ENCODE assay signal across 18 cellular contexts in the genomic region with DNA sequence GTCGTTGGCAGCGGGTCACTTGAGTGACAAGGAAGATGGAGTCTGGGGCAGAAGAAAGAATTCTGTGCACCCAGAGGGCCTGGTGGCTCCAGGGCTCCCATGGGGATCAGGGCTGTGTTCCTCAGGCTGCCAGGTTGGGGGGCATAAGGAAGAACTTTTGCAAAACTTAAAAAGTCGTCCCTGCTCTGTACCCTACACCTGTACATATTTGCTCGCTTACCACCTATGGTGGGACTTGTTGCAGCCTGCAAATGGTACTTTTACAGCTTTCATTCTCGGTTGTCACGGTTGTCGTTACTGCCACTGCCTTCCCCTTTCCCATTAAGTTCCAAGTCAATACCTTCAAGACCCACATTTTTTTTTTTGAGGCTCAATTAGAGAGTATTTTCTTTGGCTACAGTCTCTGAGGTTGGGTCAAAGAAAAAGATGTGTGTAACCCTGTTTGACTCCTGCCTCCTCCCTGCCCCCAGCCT. TPM values are rescaled to one million over a fixed set of nuclear protein-coding genes. Genes with fewer than 3 reads are reported as not detected.
DNase-seq lines count a peak whose midpoint lies in the region; ATAC-seq and TF ChIP-seq lines count a peak whose summit lies in the region.
"Had no signal": no experiment of that assay in that cellular context is flagged by ENCODE, and none has a peak within 500 bp of the region (broad histone marks: within the 10 kb centered on the region; RNA-seq: fewer than 3 reads in every experiment).

No MANE protein-coding gene starts in this region.

- no peak overlapping the region for H2AFZ ChIP-seq in neural cell (ENCODE audit: low read depth, low read length)

- H3K36me3 Mint-ChIP-seq in activated CD4-positive, alpha-beta T cell treated with anti-CD3 and anti-CD28 coated beads, Interleukin-2, amount 10 ng/mL, durations not matched to agents 24 days and 14 days (ENCODE audit: low read depth), result peaks cover 5% of the 10 kb centered on the region
- H3K36me3 Mint-ChIP-seq in Caco-2 (ENCODE audit: insufficient read depth, unreplicated experiment), result peaks cover 4% of the 10 kb centered on the region
- peaks cover 4% of the 10 kb centered on the region for H3K36me3 Mint-ChIP-seq in activated naive CD8-positive, alpha-beta T cell treated with anti-CD3 and anti-CD28 coated beads, Interleukin-2, amount 10 ng/mL, durations not matched to agents 7 days and 5 days
- H3K36me3 Mint-ChIP-seq: natural killer cell treated with Interleukin-12 subunit alpha and Interleukin-12 subunit beta and Interleukin-15 and Interleukin-18, amount 100 ng/mL, for 72 hours had no signal

- no peaks in the 10 kb centered on the region for H3F3A ChIP-seq in neural cell (ENCODE audit: insufficient read depth, low read length, poor library complexity, severe bottlenecking)

- DNase-seq in activated CD4-positive, alpha-beta T cell treated with anti-CD3 and anti-CD28 coated beads, Interleukin-2, amount 10 ng/mL, durations not matched to agents 24 days and 14 days, result no peak
- DNase-seq in activated CD4-positive, alpha-beta T cell treated with anti-CD3 and anti-CD28 coated beads, Interleukin-2, amount 50 U/mL, for 4 hours, result no peak
- DNase-seq in Caco-2 (no peak), cerebellar cortex (ENCODE audit: low spot score) (no peak), omental fat pad (ENCODE audit: low spot score) (no peak)
- no peak for DNase-seq in activated naive CD8-positive, alpha-beta T cell treated with anti-CD3 and anti-CD28 coated beads, Interleukin-2, amount 10 ng/mL, durations not matched to agents 7 days and 5 days
- DNase-seq in stimulated activated CD4-positive, alpha-beta T cell treated with anti-CD3 and anti-CD28 coated beads, Interleukin-1b, Interleukin-23, amount 100 ng/mL, for 48 hours, result no peak
- DNase-seq: activated CD4-positive, CD25-positive, alpha-beta regulatory T cell treated with anti-CD3 and anti-CD28 coated beads, Interleukin-2, amount 50 U/mL, for 72 hours; DMS153; kidney; NCI-H1436; Peyer's patch; T1000; thyroid gland had no signal

- H3K4me1 Mint-ChIP-seq in activated CD4-positive, alpha-beta T cell treated with anti-CD3 and anti-CD28 coated beads, Interleukin-2, amount 10 ng/mL, durations not matched to agents 24 days and 14 days, result peaks cover 13% of the 10 kb centered on the region
- H3K4me1 Mint-ChIP-seq in Caco-2 (ENCODE audit: low read depth, unreplicated experiment), result no peaks in the 10 kb centered on the region
- H3K4me1 Mint-ChIP-seq in activated naive CD8-positive, alpha-beta T cell treated with anti-CD3 and anti-CD28 coated beads, Interleukin-2, amount 10 ng/mL, durations not matched to agents 7 days and 5 days, result peaks cover 12% of the 10 kb centered on the region

- H3K9me2 ChIP-seq in neural cell (ENCODE audit: insufficient read depth, low read length), result no peaks in the 10 kb centered on the region

- POLR2A ChIA-PET in Caco-2 (lab: Charles Lee), result no interaction called here
- POLR2A ChIA-PET in activated naive CD8-positive, alpha-beta T cell treated with anti-CD3 and anti-CD28 coated beads, Interleukin-2, amount 10 ng/mL, durations not matched to agents 7 days and 5 days (lab: Charles Lee), result no interaction called here

- H3K27ac ChIP-seq in neural cell (ENCODE audit: low read length), result peak overlapping the region; percentile 75
- H3K27ac ChIP-seq: C4-2B, Peyer's patch, thyroid gland had no signal

- H3K4me1 ChIP-seq in Caco-2, result no peaks in the 10 kb centered on the region

- H3K4me3 Mint-ChIP-seq in activated CD4-positive, alpha-beta T cell treated with anti-CD3 and anti-CD28 coated beads, Interleukin-2, amount 10 ng/mL, durations not matched to agents 24 days and 14 days, result peak overlapping the region; percentile 32
- peak overlapping the region; percentile 67 for H3K4me3 Mint-ChIP-seq in Caco-2 (ENCODE audit: unreplicated experiment)
- peak overlapping the region; percentile 45 for H3K4me3 Mint-ChIP-seq in activated naive CD8-positive, alpha-beta T cell treated with anti-CD3 and anti-CD28 coated beads, Interleukin-2, amount 10 ng/mL, durations not matched to agents 7 days and 5 days
- H3K4me3 Mint-ChIP-seq: natural killer cell treated with Interleukin-12 subunit alpha and Interleukin-12 subunit beta and Interleukin-15 and Interleukin-18, amount 100 ng/mL, for 72 hours had no signal

- peak overlapping the region; percentile 68 for H3K9ac ChIP-seq in neural cell (ENCODE audit: low read length)

- H3K36me3 ChIP-seq in Caco-2 (ENCODE audit: control insufficient read depth, insufficient read depth, low read length) (no peaks in the 10 kb centered on the region), neural cell (ENCODE audit: insufficient read depth, low read length) (no peaks in the 10 kb centered on the region)
- H3K36me3 ChIP-seq: Peyer's patch, thyroid gland had no signal

- H3K27me3 Mint-ChIP-seq in activated CD4-positive, alpha-beta T cell treated with anti-CD3 and anti-CD28 coated beads, Interleukin-2, amount 10 ng/mL, durations not matched to agents 24 days and 14 days, result peaks cover 61% of the 10 kb centered on the region
- H3K27me3 Mint-ChIP-seq in Caco-2 (ENCODE audit: insufficient read depth, unreplicated experiment), result peaks cover 6% of the 10 kb centered on the region
- peaks cover 67% of the 10 kb centered on the region for H3K27me3 Mint-ChIP-seq in activated naive CD8-positive, alpha-beta T cell treated with anti-CD3 and anti-CD28 coated beads, Interleukin-2, amount 10 ng/mL, durations not matched to agents 7 days and 5 days

- no TSS peak for BruUV-seq in Caco-2 (replicated peaks; lab: Mats Ljungman, UMichigan)

- intact Hi-C loops in activated CD4-positive, alpha-beta T cell treated with anti-CD3 and anti-CD28 coated beads, Interleukin-2, amount 10 ng/mL, durations not matched to agents 24 days and 14 days (cut with micrococcal nuclease), result loop anchor here (2.0 kb wide), 1 partner anchor 14 kb away; no protein-coding TSS in a partner anchor
- intact Hi-C loops in Caco-2 (cut with micrococcal nuclease; ENCODE audit: unreplicated experiment), result no loop called here

- CTCF ChIA-PET in Caco-2 (lab: Charles Lee), result no interaction called here

- no peak overlapping the region for H3K4me2 ChIP-seq in neural cell (ENCODE audit: low read length)

- H3K27me3 ChIP-seq in Caco-2 (replicated peaks; ENCODE audit: control insufficient read depth, insufficient read depth, low read length) (no peaks in the 10 kb centered on the region), neural cell (ENCODE audit: insufficient read depth, low read depth, low read length) (no peaks in the 10 kb centered on the region)

- TF ChIP-seq EP300 in neural cell (conservative IDR thresholded peaks at IDR 0.05; ENCODE audit: poor library complexity, severe bottlenecking), result no peak

- no peak for ATAC-seq in activated naive CD8-positive, alpha-beta T cell treated with anti-CD3 and anti-CD28 coated beads, Interleukin-2, amount 10 ng/mL, durations not matched to agents 7 days and 5 days (ENCODE audit: low read depth)
- no peak for ATAC-seq in omental fat pad (ENCODE audit: low FRiP score)
- ATAC-seq: natural killer cell treated with Interleukin-12 subunit alpha and Interleukin-12 subunit beta and Interleukin-15 and Interleukin-18, amount 100 ng/mL, for 72 hours had no signal

- TF ChIP-seq CTCF in Caco-2 (IDR thresholded peaks at IDR 0.05; ENCODE audit: insufficient read depth in 1 of 2, low read depth in 1 of 2, low read length in 1 of 2, severe bottlenecking in 1 of 2, unreplicated experiment in 1 of 2) (no peak), neural cell (IDR thresholded peaks at IDR 0.05; ENCODE audit: poor library complexity, severe bottlenecking) (no peak), omental fat pad (IDR thresholded peaks at IDR 0.05) (no peak)

- TF ChIP-seq RAD21 in neural cell (conservative IDR thresholded peaks at IDR 0.05), result no peak

- H3K4me3 ChIP-seq in Caco-2 (ENCODE audit: low read depth, low read length), result peak overlapping the region; percentile 32
- peak overlapping the region; percentile 83 for H3K4me3 ChIP-seq in neural cell (ENCODE audit: low read length)
- H3K4me3 ChIP-seq: thyroid gland had no signal

- H3K79me2 ChIP-seq in neural cell (replicated peaks; ENCODE audit: insufficient read depth, low read length), result peaks cover 57% of the 10 kb centered on the region

- H3K27ac Mint-ChIP-seq in activated CD4-positive, alpha-beta T cell treated with anti-CD3 and anti-CD28 coated beads, Interleukin-2, amount 10 ng/mL, durations not matched to agents 24 days and 14 days, result no peak overlapping the region
- H3K27ac Mint-ChIP-seq in Caco-2 (ENCODE audit: unreplicated experiment), result no peak overlapping the region
- peak overlapping the region; percentile 25 for H3K27ac Mint-ChIP-seq in activated naive CD8-positive, alpha-beta T cell treated with anti-CD3 and anti-CD28 coated beads, Interleukin-2, amount 10 ng/mL, durations not matched to agents 7 days and 5 days
- H3K27ac Mint-ChIP-seq: memory B cell; natural killer cell treated with Interleukin-12 subunit alpha and Interleukin-12 subunit beta and Interleukin-15 and Interleukin-18, amount 100 ng/mL, for 72 hours had no signal

- no peaks in the 10 kb centered on the region for H3K9me3 ChIP-seq in Caco-2
- no peaks in the 10 kb centered on the region for H3K9me3 ChIP-seq in neural cell (ENCODE audit: low read length)
- H3K9me3 ChIP-seq: Peyer's patch, thyroid gland had no signal

- no peaks in the 10 kb centered on the region for H4K20me1 ChIP-seq in neural cell (ENCODE audit: insufficient read depth)

- no peaks in the 10 kb centered on the region for H3K9me3 Mint-ChIP-seq in activated CD4-positive, alpha-beta T cell treated with anti-CD3 and anti-CD28 coated beads, Interleukin-2, amount 10 ng/mL, durations not matched to agents 24 days and 14 days
- no peaks in the 10 kb centered on the region for H3K9me3 Mint-ChIP-seq in Caco-2 (ENCODE audit: unreplicated experiment)
- H3K9me3 Mint-ChIP-seq in activated naive CD8-positive, alpha-beta T cell treated with anti-CD3 and anti-CD28 coated beads, Interleukin-2, amount 10 ng/mL, durations not matched to agents 7 days and 5 days, result no peaks in the 10 kb centered on the region
- H3K9me3 Mint-ChIP-seq: memory B cell; natural killer cell treated with Interleukin-12 subunit alpha and Interleukin-12 subunit beta and Interleukin-15 and Interleukin-18, amount 100 ng/mL, for 72 hours had no signal

RNA-seq across cellular contexts. Expression of a gene that starts 9.1 kb away (rescaled TPM):
- not detected in 2 replicates for total RNA-seq in activated CD4-positive, alpha-beta T cell treated with anti-CD3 and anti-CD28 coated beads, Interleukin-2, amount 10 ng/mL, durations not matched to agents 24 days and 14 days
- total RNA-seq in Caco-2 (2022), result 0.49 and 0.52 TPM in 2 replicates
- total RNA-seq in activated naive CD8-positive, alpha-beta T cell treated with anti-CD3 and anti-CD28 coated beads, Interleukin-2, amount 10 ng/mL, durations not matched to agents 7 days and 5 days, result not detected
- 39.2 and 42.8 TPM in 2 replicates for polyA plus RNA-seq in neural cell
- 39.8 and 49.2 TPM in 2 replicates for polyA minus RNA-seq in neural cell
- total RNA-seq in omental fat pad, result not detected
- total RNA-seq: natural killer cell treated with Interleukin-12 subunit alpha and Interleukin-12 subunit beta and Interleukin-15 and Interleukin-18, amount 100 ng/mL, for 72 hours had no signal
